Comparison of ENCODE assay signal across 21 cellular contexts in the genomic region with DNA sequence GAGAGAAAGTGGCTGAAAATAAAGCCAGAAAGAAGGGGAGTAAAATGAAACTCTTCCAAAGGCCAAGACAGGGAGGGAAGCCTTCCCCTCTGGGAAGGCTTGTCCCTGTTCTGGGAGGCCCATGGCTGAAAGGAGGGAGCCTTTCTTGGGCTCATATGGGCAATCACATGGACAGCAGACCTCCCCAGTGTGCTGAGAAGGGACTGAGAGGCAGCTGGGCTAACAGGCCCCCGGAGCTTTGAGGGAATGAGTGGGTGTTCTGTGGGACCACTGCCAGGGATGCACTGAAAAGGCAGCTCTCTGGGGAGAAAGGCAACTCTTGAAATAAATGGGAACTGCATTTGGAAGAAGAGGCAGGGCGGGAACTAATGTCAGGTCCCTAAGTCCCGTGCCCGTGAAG. TPM values are rescaled to one million over a fixed set of nuclear protein-coding genes. Genes with fewer than 3 reads are reported as not detected.
"Had no signal": no experiment of that assay in that cellular context is flagged by ENCODE, and none has a peak within 500 bp of the region (broad histone marks: within the 10 kb centered on the region; RNA-seq: fewer than 3 reads in every experiment).

No MANE protein-coding gene starts in this region.

- H3K27me3 ChIP-seq: colonic mucosa had no signal

- H3K4me3 ChIP-seq: colonic mucosa, mucosa of descending colon, suprapubic skin had no signal

- H3K9me3 ChIP-seq: colonic mucosa, mucosa of descending colon had no signal

- H3K36me3 ChIP-seq: colonic mucosa, suprapubic skin had no signal

- ATAC-seq: activated CD4-positive, CD25-positive, alpha-beta regulatory T cell treated with anti-CD3 and anti-CD28 coated beads, Interleukin-2, amount 50 U/mL, for 24 hours; activated naive CD8-positive, alpha-beta T cell treated with anti-CD3 and anti-CD28 coated beads, Interleukin-2, amount 50 U/mL, for 24 hours; activated T-cell treated with anti-CD3 and anti-CD28 coated beads, Interleukin-2, amount 50 U/mL, for 4 hours; mucosa of descending colon; naive thymus-derived CD4-positive, alpha-beta T cell had no signal

- H3K4me1 ChIP-seq: colonic mucosa had no signal

- H3K27me3 Mint-ChIP-seq: brain had no signal

- H3K4me1 Mint-ChIP-seq: activated naive CD4-positive, alpha-beta T cell treated with anti-CD3 and anti-CD28 coated beads, Interleukin-2, amount 10 ng/mL, durations not matched to agents 7 days and 5 days; activated naive CD8-positive, alpha-beta T cell treated with anti-CD3 and anti-CD28 coated beads, Interleukin-2, amount 50 U/mL, for 24 hours; central memory CD8-positive, alpha-beta T cell; memory B cell had no signal

- H3K27ac ChIP-seq: colonic mucosa, epithelial cell of prostate, suprapubic skin had no signal

- H3K27ac Mint-ChIP-seq: activated naive CD4-positive, alpha-beta T cell treated with anti-CD3 and anti-CD28 coated beads, Interleukin-2, amount 10 ng/mL, durations not matched to agents 7 days and 5 days; activated naive CD8-positive, alpha-beta T cell treated with anti-CD3 and anti-CD28 coated beads, Interleukin-2, amount 50 U/mL, for 24 hours; endodermal cell; memory B cell; stimulated activated naive CD8-positive, alpha-beta T cell treated with anti-CD3 and anti-CD28 coated beads, Interleukin-15, Interleukin-2, amounts not matched to agents 100 ng/mL and 50 ng/mL, for 24 hours had no signal

- DNase-seq: activated CD4-positive, alpha-beta T cell treated with anti-CD3 and anti-CD28 coated beads, Interleukin-2, amount 50 U/mL, for 1 hour; activated CD8-positive, alpha-beta memory T cell treated with anti-CD3 and anti-CD28 coated beads, Interleukin-2, amount 50 U/mL, for 4 hours; activated naive CD4-positive, alpha-beta T cell treated with anti-CD3 and anti-CD28 coated beads, Interleukin-2, amount 10 ng/mL, durations not matched to agents 7 days and 5 days; activated naive CD8-positive, alpha-beta T cell treated with anti-CD3 and anti-CD28 coated beads, Interleukin-2, amount 50 U/mL, for 24 hours; activated T-cell treated with anti-CD3 and anti-CD28 coated beads, Interleukin-2, amount 50 U/mL, for 4 hours; colonic mucosa; endodermal cell; kidney glomerular epithelial cell; mucosa of descending colon; naive thymus-derived CD4-positive, alpha-beta T cell; retina; T-helper 1 cell had no signal

- H3K9me3 Mint-ChIP-seq: activated naive CD4-positive, alpha-beta T cell treated with anti-CD3 and anti-CD28 coated beads, Interleukin-2, amount 10 ng/mL, durations not matched to agents 7 days and 5 days had no signal

- H3K4me3 Mint-ChIP-seq: activated naive CD4-positive, alpha-beta T cell treated with anti-CD3 and anti-CD28 coated beads, Interleukin-2, amount 10 ng/mL, durations not matched to agents 7 days and 5 days; activated naive CD8-positive, alpha-beta T cell treated with anti-CD3 and anti-CD28 coated beads, Interleukin-2, amount 50 U/mL, for 24 hours; activated T-cell treated with anti-CD3 and anti-CD28 coated beads, Interleukin-2, amount 50 U/mL, for 4 hours; brain; central memory CD8-positive, alpha-beta T cell; endodermal cell; memory B cell; naive thymus-derived CD4-positive, alpha-beta T cell; stimulated activated naive CD8-positive, alpha-beta T cell treated with anti-CD3 and anti-CD28 coated beads, Interleukin-15, Interleukin-2, amounts not matched to agents 100 ng/mL and 50 ng/mL, for 24 hours; type B pancreatic cell had no signal

- H3K36me3 Mint-ChIP-seq: activated naive CD4-positive, alpha-beta T cell treated with anti-CD3 and anti-CD28 coated beads, Interleukin-2, amount 10 ng/mL, durations not matched to agents 7 days and 5 days; memory B cell had no signal

RNA-seq across cellular contexts. Expression of gene KANK4, which starts 39.1 kb away (rescaled TPM):
- total RNA-seq: activated T-cell treated with anti-CD3 and anti-CD28 coated beads, Interleukin-2, amount 50 U/mL, for 4 hours; fibroblast of lung; naive thymus-derived CD4-positive, alpha-beta T cell had no signal
- polyA plus RNA-seq: fibroblast of lung; naive thymus-derived CD4-positive, alpha-beta T cell had no signal
